In the genomic region with DNA sequence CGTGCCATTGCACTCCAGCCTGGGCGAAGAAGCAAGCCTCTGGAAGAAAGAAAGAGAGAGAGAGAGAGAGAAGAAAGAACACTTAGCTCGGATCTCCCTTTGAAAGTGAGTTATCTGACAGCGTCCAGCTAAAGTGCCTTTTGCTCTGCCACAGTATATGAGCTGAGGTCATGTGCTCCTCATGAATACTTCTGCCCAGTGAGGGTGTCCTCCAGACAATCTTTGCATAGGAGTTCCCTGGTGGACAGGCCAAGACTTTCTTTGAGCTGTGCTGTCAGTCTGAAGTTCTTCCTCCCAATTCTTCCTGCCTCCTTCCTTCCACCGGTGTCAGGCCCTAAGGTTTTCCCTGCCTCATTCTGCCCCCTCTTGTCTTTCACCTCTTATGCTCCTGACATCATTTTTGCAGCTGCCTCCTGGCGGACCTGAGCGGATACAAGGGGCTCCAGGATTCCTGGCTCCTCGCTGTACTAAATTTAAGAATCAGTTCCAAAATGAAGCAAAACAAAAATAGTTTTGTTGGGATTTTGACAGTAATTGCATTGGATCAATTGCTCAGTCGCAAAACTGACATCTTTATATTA, we compare ENCODE assay signal across 1 cellular context.
TF ChIP-seq lines count a peak whose summit lies in the region.

No MANE protein-coding gene starts in this region.

TF ChIP-seq in GM23338, 12 proteins besides CTCF, POLR2A, EP300 and RAD21 (continued from another document):
- TF ChIP-seq ZNF462 (CRISPR knock-in tag; IDR thresholded peaks at IDR 0.05) (no peak), ZNF114 (CRISPR knock-in tag; IDR thresholded peaks at IDR 0.05) (no peak)
